Comparison of ENCODE assay signal across 20 cellular contexts in the genomic region with DNA sequence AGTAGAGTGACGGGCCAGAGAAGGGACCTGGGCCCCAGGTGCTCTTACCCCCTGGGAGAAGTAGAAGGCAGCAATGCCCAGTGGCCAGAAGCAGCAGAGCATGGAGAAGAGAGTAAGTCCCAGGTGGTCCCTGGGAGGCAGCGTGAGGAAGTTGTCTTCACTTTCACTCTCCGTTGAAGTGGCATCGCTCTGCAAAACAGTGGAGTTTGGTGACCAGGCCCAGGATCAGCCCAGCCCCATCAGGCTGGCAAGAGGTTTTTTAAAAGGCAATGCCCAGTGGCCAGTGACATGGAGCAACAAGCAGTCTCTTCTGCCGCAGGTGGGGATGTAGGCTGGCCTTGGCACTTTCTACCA. TPM values are rescaled to one million over a fixed set of nuclear protein-coding genes. Genes with fewer than 3 reads are reported as not detected.
DNase-seq lines count a peak whose midpoint lies in the region; ATAC-seq, FAIRE-seq and TF ChIP-seq lines count a peak whose summit lies in the region.
"Had no signal": no experiment of that assay in that cellular context is flagged by ENCODE, and none has a peak within 500 bp of the region (broad histone marks: within the 10 kb centered on the region; RNA-seq: fewer than 3 reads in every experiment).

No MANE protein-coding gene starts in this region.

- H3K4me1 ChIP-seq in OCI-LY7 (ENCODE audit: insufficient read depth, low read length, poor library complexity, severe bottlenecking) (peaks cover 11% of the 10 kb centered on the region), kidney (ENCODE audit: control insufficient read depth in 1 of 2, insufficient read depth in 1 of 2, low read depth in 1 of 2, low read length in 2 of 2) (no peaks in the 10 kb centered on the region)

- intact Hi-C loops in OCI-LY7 (cut with micrococcal nuclease; ENCODE audit: unreplicated experiment) (no loop called here), kidney (cut with DNase I) (no loop called here)

- no peaks in the 10 kb centered on the region for H3K79me2 ChIP-seq in OCI-LY7 (ENCODE audit: insufficient read depth, low read depth, low read length)

- no peaks in the 10 kb centered on the region for H3K9me3 ChIP-seq in OCI-LY7 (ENCODE audit: low read length)
- no peaks in the 10 kb centered on the region for H3K9me3 ChIP-seq in kidney (ENCODE audit: control insufficient read depth in 1 of 2, low read length in 2 of 2)

- no peak overlapping the region for H3K9ac ChIP-seq in kidney (ENCODE audit: low read length in 2 of 2)
- H3K9ac ChIP-seq: GM23248 had no signal

- H3K27ac ChIP-seq in OCI-LY7 (ENCODE audit: low read depth, low read length, poor library complexity, severe bottlenecking) (no peak overlapping the region), kidney (ENCODE audit: low read depth in 2 of 2, low read length in 2 of 2) (no peak overlapping the region)
- H3K27ac ChIP-seq: 22Rv1, C4-2B, GM23248 had no signal

- no peak for ATAC-seq in GM18873 (IDR thresholded peaks at IDR 0.05; ENCODE audit: low FRiP score, unreplicated experiment)
- ATAC-seq in HG02852 (IDR thresholded peaks at IDR 0.05; ENCODE audit: unreplicated experiment): no peak
- ATAC-seq: GM12878 had no signal

- TF ChIP-seq CTCF in OCI-LY7 (conservative IDR thresholded peaks at IDR 0.05; ENCODE audit: low read length) (no peak), kidney (IDR thresholded peaks at IDR 0.05; ENCODE audit: borderline replicate concordance, extremely low read depth, insufficient read depth) (no peak)

- H4K20me1 ChIP-seq in OCI-LY7 (ENCODE audit: insufficient read depth, low read length): no peaks in the 10 kb centered on the region

- DNase-seq in activated effector memory CD4-positive, alpha-beta T cell treated with anti-CD3 and anti-CD28 coated beads, Interleukin-2, amount 50 U/mL, for 16 hours: peak; percentile 53
- DNase-seq in activated effector memory CD4-positive, alpha-beta T cell treated with Interleukin-2 at 50 U/mL for 16 hours: no peak
- DNase-seq in OCI-LY7 (ENCODE audit: low spot score): peak; percentile 11
- DNase-seq in kidney: peak; percentile 35
- no peak for DNase-seq in stimulated activated CD4-positive, alpha-beta T cell treated with anti-CD3 and anti-CD28 coated beads, Interleukin-15, amount 100 ng/mL, for 24 hours
- DNase-seq in cerebellum (ENCODE audit: low spot score): no peak
- DNase-seq: CD4-positive, alpha-beta memory T cell; DMS79; GM23248 had no signal

- H3K4me2 ChIP-seq in OCI-LY7 (ENCODE audit: low read length): no peak overlapping the region

- POLR2A ChIA-PET in OCI-LY7 (lab: Charles Lee): interaction anchor here (0.7 to 0.9 kb wide), 2 partner anchors 25 to 88 kb away, joined by 3 read pairs; no protein-coding TSS in a partner anchor

- H2AFZ ChIP-seq in OCI-LY7 (ENCODE audit: low read length): no peak overlapping the region
- H2AFZ ChIP-seq: GM23248 had no signal

- no peaks in the 10 kb centered on the region for H3K9me2 ChIP-seq in OCI-LY7 (ENCODE audit: insufficient read depth, low read length)

- FAIRE-seq in kidney (lab: Jason Lieb, UNC): no peak
- FAIRE-seq: GM12878, GM18507, H54 had no signal

- H3K4me3 ChIP-seq in OCI-LY7 (ENCODE audit: low read depth, low read length, poor library complexity, severe bottlenecking) (no peak overlapping the region), kidney (ENCODE audit: low read length in 2 of 2) (no peak overlapping the region)
- H3K4me3 ChIP-seq: GM12878, GM23248 had no signal

- CTCF ChIA-PET in OCI-LY7 (lab: Charles Lee; ENCODE audit: unreplicated experiment): interaction anchor here (0.6 kb wide), 1 partner anchor 901 kb away, joined by 3 read pairs; no protein-coding TSS in a partner anchor

- H3K36me3 ChIP-seq in OCI-LY7 (ENCODE audit: insufficient read depth, low read length) (no peaks in the 10 kb centered on the region), kidney (ENCODE audit: control insufficient read depth in 1 of 2, insufficient read depth in 2 of 2, low read length in 2 of 2) (no peaks in the 10 kb centered on the region)

- no TSS peak for BruUV-seq in OCI-LY7 (replicated peaks; lab: Mats Ljungman, UMichigan)

RNA-seq across cellular contexts. Expression of gene SYNDIG1L, which starts 18.2 kb away (rescaled TPM):
- total RNA-seq in OCI-LY7 (2014; rRNA removed; shearing (Covaris generic)): 0.18 TPM in 1 of 2 replicates, not detected in the other
- total RNA-seq in OCI-LY7 (2022): not detected in 2 replicates
- total RNA-seq in kidney: 0.13 TPM
- 0.47 TPM for polyA plus RNA-seq in kidney (ENCODE audit: insufficient read depth, low read depth, low replicate concordance)
- 0.73 TPM for total RNA-seq in cerebellum
- total RNA-seq: A673; CD4-positive, alpha-beta memory T cell; G401; GM12878; GM23248; HT1080 had no signal
- polyA plus RNA-seq: CD4-positive, alpha-beta memory T cell; GM23248; IgD-negative memory B cell had no signal

RNA-seq across cellular contexts. Expression of gene VRTN, which starts 59.5 kb away (rescaled TPM):
- not detected in 2 replicates for total RNA-seq in OCI-LY7 (2014; rRNA removed; shearing (Covaris generic))
- total RNA-seq in OCI-LY7 (2022) (not detected in 2 replicates), kidney (not detected), cerebellum (not detected)
- polyA plus RNA-seq in kidney (ENCODE audit: insufficient read depth, low read depth, low replicate concordance): not detected
- total RNA-seq: A673; CD4-positive, alpha-beta memory T cell; G401; GM23248; HT1080 had no signal
- polyA plus RNA-seq: CD4-positive, alpha-beta memory T cell; GM12878; GM23248; IgD-negative memory B cell had no signal

Comparison
In these comparisons a context has a peak if more than half of its experiments do, and no peak if none do; other contexts are left out.
1. DNase-seq: peak in activated effector memory CD4-positive, alpha-beta T cell treated with anti-CD3 and anti-CD28 coated beads, Interleukin-2, amount 50 U/mL, for 16 hours (single experiment), OCI-LY7 (single experiment) and kidney (single experiment); none in activated effector memory CD4-positive, alpha-beta T cell treated with Interleukin-2 at 50 U/mL for 16 hours (single experiment), stimulated activated CD4-positive, alpha-beta T cell treated with anti-CD3 and anti-CD28 coated beads, Interleukin-15, amount 100 ng/mL, for 24 hours (single experiment) and cerebellum (single experiment).